ENCODE assay signal across 1 cellular context in the genomic region with DNA sequence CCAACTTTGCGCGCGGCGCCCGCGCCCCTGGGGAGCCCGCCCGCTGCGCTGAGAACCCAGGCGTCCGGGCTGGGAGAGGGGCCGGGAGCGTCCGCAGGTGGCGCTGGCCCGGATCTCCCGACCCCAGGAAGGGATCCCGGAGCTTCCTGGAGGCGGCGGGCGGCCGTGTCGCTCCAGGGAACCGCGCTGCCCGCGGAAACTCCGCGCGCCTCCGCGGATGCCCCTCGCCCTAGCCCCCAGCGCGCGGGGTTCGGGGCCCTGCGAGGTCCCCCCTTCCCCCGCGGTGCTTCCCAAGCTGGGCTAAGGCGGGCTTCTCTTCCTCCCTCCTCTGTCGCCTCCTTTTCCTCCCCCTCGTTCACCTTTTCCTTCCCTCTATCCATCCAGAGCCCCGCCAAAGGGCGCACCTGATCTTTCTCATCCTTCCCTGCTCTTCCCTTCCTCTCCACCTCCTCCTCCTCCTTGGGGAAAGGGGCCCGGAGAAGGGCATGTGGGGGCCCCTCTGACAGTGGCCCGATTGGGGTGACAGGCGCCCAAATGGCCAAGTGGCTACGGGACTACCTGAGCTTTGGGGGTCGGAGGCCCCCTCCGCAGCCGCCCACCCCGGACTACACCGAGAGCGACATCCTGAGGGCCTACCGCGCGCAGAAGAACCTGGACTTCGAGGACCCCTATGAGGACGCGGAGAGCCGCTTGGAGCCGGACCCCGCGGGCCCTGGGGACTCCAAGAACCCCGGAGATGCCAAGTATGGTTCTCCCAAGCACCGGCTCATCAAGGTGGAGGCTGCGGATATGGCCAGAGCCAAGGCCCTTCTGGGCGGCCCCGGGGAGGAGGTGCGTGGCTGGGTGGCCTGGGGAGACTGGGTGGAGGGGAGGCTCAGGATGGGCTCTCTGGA.
TF ChIP-seq lines count a peak whose summit lies in the region.

No MANE protein-coding gene starts in this region.

TF ChIP-seq in Ishikawa, 13 proteins besides CTCF, POLR2A, EP300 and RAD21 (continued from another document):
- TF ChIP-seq, protein P1, sequence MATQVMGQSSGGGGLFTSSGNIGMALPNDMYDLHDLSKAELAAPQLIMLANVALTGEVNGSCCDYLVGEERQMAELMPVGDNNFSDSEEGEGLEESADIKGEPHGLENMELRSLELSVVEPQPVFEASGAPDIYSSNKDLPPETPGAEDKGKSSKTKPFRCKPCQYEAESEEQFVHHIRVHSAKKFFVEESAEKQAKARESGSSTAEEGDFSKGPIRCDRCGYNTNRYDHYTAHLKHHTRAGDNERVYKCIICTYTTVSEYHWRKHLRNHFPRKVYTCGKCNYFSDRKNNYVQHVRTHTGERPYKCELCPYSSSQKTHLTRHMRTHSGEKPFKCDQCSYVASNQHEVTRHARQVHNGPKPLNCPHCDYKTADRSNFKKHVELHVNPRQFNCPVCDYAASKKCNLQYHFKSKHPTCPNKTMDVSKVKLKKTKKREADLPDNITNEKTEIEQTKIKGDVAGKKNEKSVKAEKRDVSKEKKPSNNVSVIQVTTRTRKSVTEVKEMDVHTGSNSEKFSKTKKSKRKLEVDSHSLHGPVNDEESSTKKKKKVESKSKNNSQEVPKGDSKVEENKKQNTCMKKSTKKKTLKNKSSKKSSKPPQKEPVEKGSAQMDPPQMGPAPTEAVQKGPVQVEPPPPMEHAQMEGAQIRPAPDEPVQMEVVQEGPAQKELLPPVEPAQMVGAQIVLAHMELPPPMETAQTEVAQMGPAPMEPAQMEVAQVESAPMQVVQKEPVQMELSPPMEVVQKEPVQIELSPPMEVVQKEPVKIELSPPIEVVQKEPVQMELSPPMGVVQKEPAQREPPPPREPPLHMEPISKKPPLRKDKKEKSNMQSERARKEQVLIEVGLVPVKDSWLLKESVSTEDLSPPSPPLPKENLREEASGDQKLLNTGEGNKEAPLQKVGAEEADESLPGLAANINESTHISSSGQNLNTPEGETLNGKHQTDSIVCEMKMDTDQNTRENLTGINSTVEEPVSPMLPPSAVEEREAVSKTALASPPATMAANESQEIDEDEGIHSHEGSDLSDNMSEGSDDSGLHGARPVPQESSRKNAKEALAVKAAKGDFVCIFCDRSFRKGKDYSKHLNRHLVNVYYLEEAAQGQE (IDR thresholded peaks at IDR 0.05; ENCODE audit: low read depth): no peak
